In the genomic region with DNA sequence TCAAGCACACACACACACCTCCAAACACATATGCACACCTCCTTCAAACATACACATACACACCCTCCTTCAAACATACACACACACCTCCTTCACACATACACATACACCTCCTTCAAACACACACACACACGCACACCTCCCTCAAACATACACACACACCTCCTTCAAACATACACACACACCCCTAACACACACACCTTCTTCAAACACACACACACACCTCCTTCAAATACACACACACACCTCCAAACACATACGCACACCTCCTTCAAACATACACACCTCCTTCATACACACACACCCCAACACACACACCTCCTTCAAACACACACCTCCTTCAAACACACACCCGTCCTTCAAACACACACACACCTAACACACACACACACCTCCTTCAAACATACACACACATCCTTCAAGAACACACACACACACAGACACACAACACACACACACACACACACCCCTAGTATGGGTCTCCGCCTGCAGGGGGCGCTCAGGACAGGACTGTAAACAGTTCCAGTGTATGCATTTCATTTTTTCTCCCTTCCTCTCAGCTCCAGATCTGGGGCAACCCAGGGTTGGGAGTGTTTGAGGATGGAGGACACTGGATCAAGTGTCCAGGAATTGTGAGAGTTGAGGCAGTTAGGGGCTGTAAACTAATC, we compare ENCODE assay signal across 18 cellular contexts. TPM values are rescaled to one million over a fixed set of nuclear protein-coding genes. Genes with fewer than 3 reads are reported as not detected.
DNase-seq lines count a peak whose midpoint lies in the region; FAIRE-seq and TF ChIP-seq lines count a peak whose summit lies in the region.
"Had no signal": no experiment of that assay in that cellular context is flagged by ENCODE, and none has a peak within 500 bp of the region (broad histone marks: within the 10 kb centered on the region; RNA-seq: fewer than 3 reads in every experiment).

No MANE protein-coding gene starts in this region.

- peak; percentile 52 for TF ChIP-seq CTCF in 22Rv1 (IDR thresholded peaks at IDR 0.05)
- peak; percentile 61 for TF ChIP-seq CTCF in H9 (conservative IDR thresholded peaks at IDR 0.05)
- peak; percentile 17 for TF ChIP-seq CTCF in astrocyte (IDR thresholded peaks at IDR 0.05; ENCODE audit: insufficient read depth, low read depth, low read length)
- TF ChIP-seq CTCF in Peyer's patch (IDR thresholded peaks at IDR 0.05) = no peak

- H3K9ac ChIP-seq in H9 (ENCODE audit: extremely low read depth, insufficient read length, low read length) = no peak overlapping the region
- H3K9ac ChIP-seq in astrocyte (ENCODE audit: low read length) = no peak overlapping the region

- H3K27ac ChIP-seq in 22Rv1 (no peak overlapping the region), H9 (ENCODE audit: insufficient read length, low read depth, low read length) (no peak overlapping the region), astrocyte (ENCODE audit: low read depth, low read length) (no peak overlapping the region), Peyer's patch (no peak overlapping the region)
- no peak overlapping the region for H3K27ac ChIP-seq in CD4-positive, alpha-beta memory T cell (ENCODE audit: low read depth, low read length)

- H4K20me1 ChIP-seq in H9 (ENCODE audit: control insufficient read depth, insufficient read depth, insufficient read length) (no peaks in the 10 kb centered on the region), astrocyte (ENCODE audit: insufficient read depth, low read length) (no peaks in the 10 kb centered on the region)

- H3K27me3 ChIP-seq in H9 (ENCODE audit: insufficient read depth, low read length) (no peaks in the 10 kb centered on the region), astrocyte (ENCODE audit: insufficient read depth, low read length) (peaks cover 5% of the 10 kb centered on the region), Peyer's patch (no peaks in the 10 kb centered on the region)
- H3K27me3 ChIP-seq in CD4-positive, alpha-beta memory T cell (ENCODE audit: insufficient read depth, low read length) = no peaks in the 10 kb centered on the region

- no peak overlapping the region for H4K5ac ChIP-seq in H9 (ENCODE audit: insufficient read length, low read depth, low read length)

- H2BK5ac ChIP-seq in H9 (ENCODE audit: insufficient read length, low read length) = no peak overlapping the region

- H3K56ac ChIP-seq in H9 (ENCODE audit: insufficient read length, low read depth, low read length) = no peak overlapping the region

- H4K91ac ChIP-seq in H9 (ENCODE audit: insufficient read length, low read depth, low read length) = no peak overlapping the region

- 98% methylated on average over 3 of the region's 5 CpGs for WGBS in H9 (ENCODE audit: extremely low coverage, insufficient read length, low lambda C conversion rate)

- intact Hi-C loops in CD4-positive, alpha-beta memory T cell (cut with micrococcal nuclease) = no loop called here

- no peak overlapping the region for H4K8ac ChIP-seq in H9 (replicated peaks; ENCODE audit: insufficient read length, low read depth, low read length)

- H2BK15ac ChIP-seq in H9 (ENCODE audit: low read depth, low read length) = no peak overlapping the region

- no peak overlapping the region for H3K23ac ChIP-seq in H9 (ENCODE audit: insufficient read length, low read depth, low read length)

- H3K23me2 ChIP-seq in H9 (ENCODE audit: insufficient read length, low read depth, low read length, poor library complexity, severe bottlenecking) = no peaks in the 10 kb centered on the region

- no peaks in the 10 kb centered on the region for H3K9me3 ChIP-seq in H9 (ENCODE audit: control insufficient read depth, low read depth, low read length)
- H3K9me3 ChIP-seq in astrocyte (ENCODE audit: insufficient read depth, low read depth, low read length) = no peaks in the 10 kb centered on the region
- no peaks in the 10 kb centered on the region for H3K9me3 ChIP-seq in Peyer's patch
- H3K9me3 ChIP-seq in CD4-positive, alpha-beta memory T cell (ENCODE audit: control insufficient read depth in 1 of 2, low read length in 2 of 2) = no peaks in the 10 kb centered on the region

- H3K9me3 Mint-ChIP-seq in H9 = no peaks in the 10 kb centered on the region
- no peaks in the 10 kb centered on the region for H3K9me3 Mint-ChIP-seq in astrocyte (ENCODE audit: unreplicated experiment)
- no peaks in the 10 kb centered on the region for H3K9me3 Mint-ChIP-seq in CD4-positive, alpha-beta memory T cell
- H3K9me3 Mint-ChIP-seq: activated CD4-positive, alpha-beta T cell treated with anti-CD3 and anti-CD28 coated beads, Interleukin-2, amount 10 ng/mL, durations not matched to agents 7 days and 5 days; stimulated activated memory B cell treated with anti-CD40 and anti-IgM and Interleukin-4, amounts not matched to agents 10 μg/mL and 1 μg/mL and 100 μg/mL, for 72 hours had no signal

- H3K4me1 Mint-ChIP-seq in H9 (peaks cover 3 to 13% of the 10 kb centered on the region in 2 experiments; a peak in 3 of 4 replicates), astrocyte (ENCODE audit: low read depth, unreplicated experiment) (no peaks in the 10 kb centered on the region)
- peaks cover 9 to 20% (median 12%) of the 10 kb centered on the region in 4 donors for H3K4me1 Mint-ChIP-seq in CD4-positive, alpha-beta memory T cell
- H3K4me1 Mint-ChIP-seq: stimulated activated memory B cell treated with anti-CD40 and anti-IgM and Interleukin-4, amounts not matched to agents 10 μg/mL and 1 μg/mL and 100 μg/mL, for 72 hours had no signal

- no peak for TF ChIP-seq POLR2A in Peyer's patch (IDR thresholded peaks at IDR 0.05)

- H3K27ac Mint-ChIP-seq in H9 (no peak overlapping the region), astrocyte (ENCODE audit: unreplicated experiment) (no peak overlapping the region)
- H3K27ac Mint-ChIP-seq in CD4-positive, alpha-beta memory T cell = no peak overlapping the region
- H3K27ac Mint-ChIP-seq: activated CD4-positive, alpha-beta T cell treated with anti-CD3 and anti-CD28 coated beads, Interleukin-2, amount 10 ng/mL, durations not matched to agents 7 days and 5 days; B cell; stimulated activated memory B cell treated with anti-CD40 and anti-IgM and Interleukin-4, amounts not matched to agents 10 μg/mL and 1 μg/mL and 100 μg/mL, for 72 hours had no signal

- H3K36me3 Mint-ChIP-seq in H9 (ENCODE audit: insufficient read depth in 1 of 3, low read depth in 3 of 3) (no peaks in the 10 kb centered on the region), astrocyte (ENCODE audit: low read depth, unreplicated experiment) (peaks cover 2% of the 10 kb centered on the region)
- no peaks in the 10 kb centered on the region for H3K36me3 Mint-ChIP-seq in CD4-positive, alpha-beta memory T cell
- H3K36me3 Mint-ChIP-seq: stimulated activated memory B cell treated with anti-CD40 and anti-IgM and Interleukin-4, amounts not matched to agents 10 μg/mL and 1 μg/mL and 100 μg/mL, for 72 hours had no signal

- no peaks in the 10 kb centered on the region for H3K79me2 ChIP-seq in H9 (ENCODE audit: insufficient read depth, low read length)
- no peaks in the 10 kb centered on the region for H3K79me2 ChIP-seq in astrocyte (ENCODE audit: insufficient read depth, low read length)

- H2BK12ac ChIP-seq in H9 (ENCODE audit: insufficient read length, low read depth, low read length) = no peak overlapping the region

- no peak overlapping the region for H2BK20ac ChIP-seq in H9 (ENCODE audit: low read depth, low read length, poor library complexity, severe bottlenecking)

- CTCF ChIA-PET in CD4-positive, alpha-beta memory T cell (lab: Charles Lee; ENCODE audit: partially characterized antibody) = no interaction called here

- H3K4me3 Mint-ChIP-seq in H9 (no peak overlapping the region), astrocyte (ENCODE audit: unreplicated experiment) (no peak overlapping the region)
- H3K4me3 Mint-ChIP-seq in CD4-positive, alpha-beta memory T cell = no peak overlapping the region
- H3K4me3 Mint-ChIP-seq: activated CD4-positive, alpha-beta T cell treated with anti-CD3 and anti-CD28 coated beads, Interleukin-2, amount 10 ng/mL, durations not matched to agents 7 days and 5 days; B cell; stimulated activated memory B cell treated with anti-CD40 and anti-IgM and Interleukin-4, amounts not matched to agents 10 μg/mL and 1 μg/mL and 100 μg/mL, for 72 hours had no signal

- FAIRE-seq in astrocyte (lab: Jason Lieb, UNC) = no peak

- H2AFZ ChIP-seq in H9 (ENCODE audit: low read length) (no peak overlapping the region), astrocyte (ENCODE audit: low read depth, low read length) (peak overlapping the region; percentile 4)

- no peak overlapping the region for H2AK5ac ChIP-seq in H9 (ENCODE audit: insufficient read length, low read length)

- H3T11ph ChIP-seq in H9 (ENCODE audit: low read length) = no peak overlapping the region

- no peak overlapping the region for H3K4ac ChIP-seq in H9 (ENCODE audit: low read depth, low read length)

- no peak overlapping the region for H3K4me2 ChIP-seq in H9 (ENCODE audit: insufficient read depth, insufficient read length, low read length)
- no peak overlapping the region for H3K4me2 ChIP-seq in astrocyte (ENCODE audit: low read length)

- H3K36me3 ChIP-seq in astrocyte (ENCODE audit: insufficient read depth, low read length) (no peaks in the 10 kb centered on the region), Peyer's patch (no peaks in the 10 kb centered on the region)
- H3K36me3 ChIP-seq in CD4-positive, alpha-beta memory T cell (ENCODE audit: insufficient read depth, low read length) = no peaks in the 10 kb centered on the region

- H3K14ac ChIP-seq in H9 (ENCODE audit: insufficient read depth, low read length) = no peak overlapping the region

- H3K4me1 ChIP-seq in H9 (ENCODE audit: insufficient read depth, low read length) (no peaks in the 10 kb centered on the region), astrocyte (ENCODE audit: insufficient read depth, low read length) (peaks cover 4% of the 10 kb centered on the region), Peyer's patch (peaks cover 0 to 2% (median 0%) of the 10 kb centered on the region in 4 donors)
- peaks cover 16% of the 10 kb centered on the region for H3K4me1 ChIP-seq in CD4-positive, alpha-beta memory T cell (ENCODE audit: insufficient read depth, low read length)

- no peak overlapping the region for H2BK120ac ChIP-seq in H9 (ENCODE audit: low read depth, low read length, poor library complexity, severe bottlenecking)

- POLR2A ChIA-PET in CD4-positive, alpha-beta memory T cell (lab: Charles Lee; ENCODE audit: partially characterized antibody) = no interaction called here

- H3K27me3 Mint-ChIP-seq in H9 (ENCODE audit: low read depth) (peaks cover 2% of the 10 kb centered on the region; the same call in 1 of the 2 replicates), astrocyte (ENCODE audit: low read depth, unreplicated experiment) (peaks cover 16% of the 10 kb centered on the region)
- H3K27me3 Mint-ChIP-seq in CD4-positive, alpha-beta memory T cell = peaks cover under 1% of the 10 kb centered on the region in 2 donors

- no peak overlapping the region for H3K18ac ChIP-seq in H9 (ENCODE audit: insufficient read length, low read depth, low read length)

- no peak overlapping the region for H3K4me3 ChIP-seq in astrocyte (ENCODE audit: insufficient read depth, low read depth, low read length)
- H3K4me3 ChIP-seq in Peyer's patch = no peak overlapping the region
- H3K4me3 ChIP-seq in CD4-positive, alpha-beta memory T cell (ENCODE audit: low read length in 2 of 2) = no peak overlapping the region
- H3K4me3 ChIP-seq: coronary artery had no signal

- peak; percentile 69 for DNase-seq in H9
- no peak for DNase-seq in astrocyte (ENCODE audit: low read depth)
- peak; percentile 28 for DNase-seq in iris pigment epithelial cell (ENCODE audit: low read depth)
- DNase-seq in NOMO-1 (lab: John Stamatoyannopoulos, UW; ENCODE audit: unreplicated experiment in 2 of 2) = no peak
- DNase-seq in foreskin melanocyte = no peak
- DNase-seq in Peyer's patch = no peak
- no peak for DNase-seq in CD4-positive, alpha-beta memory T cell
- DNase-seq: activated CD4-positive, alpha-beta T cell treated with anti-CD3 and anti-CD28 coated beads, Interleukin-2, amount 10 ng/mL, durations not matched to agents 7 days and 5 days; activated effector memory CD4-positive, alpha-beta T cell treated with anti-CD3 and anti-CD28 coated beads, Interleukin-2, amount 50 U/mL, for 16 hours; left colon; NCI-H2107; NK-92 treated with Interleukin-12 subunit alpha and Interleukin-12 subunit beta, amount 100 ng/mL, for 24 hours; stimulated activated CD4-positive, alpha-beta T cell treated with anti-CD3 and anti-CD28 coated beads, Interleukin-1b, Interleukin-23, amount 100 ng/mL, for 48 hours; SW 1271 had no signal

- H3K79me1 ChIP-seq in H9 (ENCODE audit: insufficient read depth, low read depth, low read length, poor library complexity, severe bottlenecking) = no peaks in the 10 kb centered on the region

RNA-seq across cellular contexts. Expression of gene LGR6, which starts 12.1 kb away (rescaled TPM):
- total RNA-seq in H9 (2021) = 0.66 and 1.0 TPM in 2 replicates
- total RNA-seq in astrocyte = 0.27 and 0.48 TPM in 2 replicates
- total RNA-seq in Peyer's patch = 1 to 10 TPM in 3 of 4 donors, under 1 TPM in 1; 0.53 to 3.3 (median 2.3) TPM
- under 1 TPM in 1 of 2 experiments, not detected in 1; 0.17 TPM for total RNA-seq in CD4-positive, alpha-beta memory T cell
- under 1 TPM; 0.16 to 0.33 TPM for polyA plus RNA-seq in CD4-positive, alpha-beta memory T cell
- total RNA-seq: activated CD4-positive, alpha-beta T cell treated with anti-CD3 and anti-CD28 coated beads, Interleukin-2, amount 10 ng/mL, durations not matched to agents 7 days and 5 days; B cell had no signal

RNA-seq across cellular contexts. Expression of gene PTPN7, which starts 45.3 kb away (rescaled TPM):
- total RNA-seq in H9 (2021) (0.22 and 0.72 TPM in 2 replicates), astrocyte (0.58 and 0.75 TPM in 2 replicates), Peyer's patch (10 to 100 TPM in 2 of 4 donors, 1 to 10 TPM in 2; 4.7 to 48.7 (median 7.6) TPM)
- total RNA-seq in CD4-positive, alpha-beta memory T cell = 10 to 100 TPM; 67.6 to 68.4 TPM
- 10 to 100 TPM; 50.5 to 84.1 TPM for polyA plus RNA-seq in CD4-positive, alpha-beta memory T cell

Comparison
In these comparisons a context has a peak if more than half of its experiments do, and no peak if none do; other contexts are left out.
1. CTCF ChIP-seq: peak in 22Rv1 (single experiment), H9 (single experiment) and astrocyte (single experiment); none in Peyer's patch (0 of 6).
2. DNase-seq: peak in H9 (single experiment) and iris pigment epithelial cell (single experiment); none in astrocyte (single experiment), NOMO-1 (0 of 2), foreskin melanocyte (single experiment), Peyer's patch (0 of 3) and CD4-positive, alpha-beta memory T cell (0 of 5).